12 cellular contexts compared by ENCODE assay signal in the genomic region with DNA sequence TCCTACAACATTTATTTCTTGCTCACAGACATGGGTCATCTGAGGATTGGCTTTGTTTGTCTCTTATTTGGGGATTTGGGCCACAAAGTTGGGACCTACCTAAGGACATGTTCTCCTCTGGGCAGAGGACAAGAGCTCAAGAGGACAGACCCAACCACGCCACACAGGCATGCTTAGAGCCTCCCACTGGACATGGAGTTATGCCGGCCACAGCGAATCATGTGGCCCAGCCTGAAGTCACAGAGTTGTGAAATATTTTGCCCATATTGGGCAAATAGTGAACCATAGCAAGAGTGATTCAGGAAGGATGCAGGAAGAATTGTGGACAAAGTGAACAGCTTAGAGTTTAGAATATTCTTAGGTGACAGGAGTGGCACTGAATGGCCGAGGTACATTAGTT. TPM values are rescaled to one million over a fixed set of nuclear protein-coding genes. Genes with fewer than 3 reads are reported as not detected.
DNase-seq lines count a peak whose midpoint lies in the region; ATAC-seq, FAIRE-seq and TF ChIP-seq lines count a peak whose summit lies in the region.
"Had no signal": no experiment of that assay in that cellular context is flagged by ENCODE, and none has a peak within 500 bp of the region (broad histone marks: within the 10 kb centered on the region; RNA-seq: fewer than 3 reads in every experiment).

No MANE protein-coding gene starts in this region.

- intact Hi-C loops in pancreas (cut with DNase I): no loop called here
- intact Hi-C loops in activated T-helper 2 cell treated with anti-CD3 and anti-CD28 coated beads, Interferon-gamma antibody, Interleukin-2, Interleukin-4, amounts not matched to agents 10 μg/mL and 5 μg/mL and 100 μg/mL, durations not matched to agents 14 hours and 24 hours and 36 hours (cut with micrococcal nuclease): no loop called here

- ATAC-seq in pancreas (peak in 3 of 4 donors; percentile 22 to 62 (median 43)), GM21723 (IDR thresholded peaks at IDR 0.05; ENCODE audit: unreplicated experiment) (no peak), HG02759 (IDR thresholded peaks at IDR 0.05; ENCODE audit: unreplicated experiment) (no peak)

- DNase-seq in AG09309 (ENCODE audit: low read depth) (peak; percentile 35), RPMI7951 (ENCODE audit: low read depth) (peak; percentile 65), fibroblast of villous mesenchyme (ENCODE audit: low read depth) (peak; percentile 83), pancreas (no peak), NCI-H748 (lab: John Stamatoyannopoulos, UW; ENCODE audit: unreplicated experiment) (no peak)
- no peak for DNase-seq in activated T-helper 2 cell treated with anti-CD3 and anti-CD28 coated beads, Interferon-gamma antibody, Interleukin-2, Interleukin-4, amounts not matched to agents 10 μg/mL and 5 μg/mL and 100 μg/mL, durations not matched to agents 14 hours and 24 hours and 36 hours (ENCODE audit: low spot score)
- DNase-seq: CD4-positive, CD25-positive, alpha-beta regulatory T cell; OCI-M1 had no signal

- no peaks in the 10 kb centered on the region for H3K9me3 ChIP-seq in pancreas

- H3K9me3 Mint-ChIP-seq in activated T-helper 2 cell treated with anti-CD3 and anti-CD28 coated beads, Interferon-gamma antibody, Interleukin-2, Interleukin-4, amounts not matched to agents 10 μg/mL and 5 μg/mL and 100 μg/mL, durations not matched to agents 14 hours and 24 hours and 36 hours: peaks cover 3% of the 10 kb centered on the region
- H3K9me3 Mint-ChIP-seq: CD4-positive, CD25-positive, alpha-beta regulatory T cell; central memory CD8-positive, alpha-beta T cell had no signal

- no peaks in the 10 kb centered on the region for H3K27me3 Mint-ChIP-seq in activated T-helper 2 cell treated with anti-CD3 and anti-CD28 coated beads, Interferon-gamma antibody, Interleukin-2, Interleukin-4, amounts not matched to agents 10 μg/mL and 5 μg/mL and 100 μg/mL, durations not matched to agents 14 hours and 24 hours and 36 hours (ENCODE audit: low read depth)
- H3K27me3 Mint-ChIP-seq: CD4-positive, CD25-positive, alpha-beta regulatory T cell; central memory CD8-positive, alpha-beta T cell had no signal

- H3K4me3 Mint-ChIP-seq in activated T-helper 2 cell treated with anti-CD3 and anti-CD28 coated beads, Interferon-gamma antibody, Interleukin-2, Interleukin-4, amounts not matched to agents 10 μg/mL and 5 μg/mL and 100 μg/mL, durations not matched to agents 14 hours and 24 hours and 36 hours (ENCODE audit: low read depth): no peak overlapping the region
- H3K4me3 Mint-ChIP-seq: CD4-positive, CD25-positive, alpha-beta regulatory T cell; central memory CD8-positive, alpha-beta T cell had no signal

- FAIRE-seq in pancreas (lab: Jason Lieb, UNC): no peak

- WGBS in pancreas, 2 donors: 86% methylated on average over 4 of the region's 4 CpGs

- no peak for TF ChIP-seq CTCF in AG09309 (IDR thresholded peaks at IDR 0.05; ENCODE audit: control insufficient read depth, insufficient read depth, low read depth, low read length, missing control alignments)
- no peak for TF ChIP-seq CTCF in fibroblast of villous mesenchyme (IDR thresholded peaks at IDR 0.05; ENCODE audit: insufficient read depth, low read depth, low read length)
- no peak for TF ChIP-seq CTCF in pancreas (IDR thresholded peaks at IDR 0.05)

- no peaks in the 10 kb centered on the region for H3K36me3 ChIP-seq in pancreas

- peaks cover 26% of the 10 kb centered on the region for H3K4me1 Mint-ChIP-seq in activated T-helper 2 cell treated with anti-CD3 and anti-CD28 coated beads, Interferon-gamma antibody, Interleukin-2, Interleukin-4, amounts not matched to agents 10 μg/mL and 5 μg/mL and 100 μg/mL, durations not matched to agents 14 hours and 24 hours and 36 hours (ENCODE audit: low read depth)

- H3K4me1 ChIP-seq in pancreas: no peaks in the 10 kb centered on the region

- H3K27me3 ChIP-seq in pancreas: no peaks in the 10 kb centered on the region

- no peak overlapping the region for H3K27ac Mint-ChIP-seq in activated T-helper 2 cell treated with anti-CD3 and anti-CD28 coated beads, Interferon-gamma antibody, Interleukin-2, Interleukin-4, amounts not matched to agents 10 μg/mL and 5 μg/mL and 100 μg/mL, durations not matched to agents 14 hours and 24 hours and 36 hours
- H3K27ac Mint-ChIP-seq: CD4-positive, CD25-positive, alpha-beta regulatory T cell had no signal

- H3K4me3 ChIP-seq in AG09309 (ENCODE audit: control insufficient read depth, low read depth, low read length) (no peak overlapping the region), fibroblast of villous mesenchyme (ENCODE audit: low read depth, low read length) (no peak overlapping the region), pancreas (no peak overlapping the region)

- H3K27ac ChIP-seq in pancreas: no peak overlapping the region
- H3K27ac ChIP-seq: KMS-11 had no signal

- peaks cover 19% of the 10 kb centered on the region for H3K36me3 Mint-ChIP-seq in activated T-helper 2 cell treated with anti-CD3 and anti-CD28 coated beads, Interferon-gamma antibody, Interleukin-2, Interleukin-4, amounts not matched to agents 10 μg/mL and 5 μg/mL and 100 μg/mL, durations not matched to agents 14 hours and 24 hours and 36 hours (ENCODE audit: low read depth)

RNA-seq across cellular contexts. Expression of a gene that starts 9.9 kb away (rescaled TPM):
- 15.4 and 16.5 TPM in 2 replicates for total RNA-seq in RPMI7951 (2014; rRNA removed; shearing (Covaris generic))
- total RNA-seq in fibroblast of villous mesenchyme (44.5 and 52.2 TPM in 2 replicates), pancreas (10 to 100 TPM in 4 of 6 donors, 1 to 10 TPM in 2; 9.3 to 24.3 (median 11.7) TPM)
- 10 to 100 TPM; 10.6 to 19.7 TPM for polyA plus RNA-seq in pancreas
- total RNA-seq in activated T-helper 2 cell treated with anti-CD3 and anti-CD28 coated beads, Interferon-gamma antibody, Interleukin-2, Interleukin-4, amounts not matched to agents 10 μg/mL and 5 μg/mL and 100 μg/mL, durations not matched to agents 14 hours and 24 hours and 36 hours: 37.8 and 40.9 TPM in 2 replicates

Comparison
In these comparisons a context has a peak if more than half of its experiments do, and no peak if none do; other contexts are left out.
1. DNase-seq: peak in AG09309 (single experiment), RPMI7951 (single experiment) and fibroblast of villous mesenchyme (single experiment); none in pancreas (0 of 6), activated T-helper 2 cell treated with anti-CD3 and anti-CD28 coated beads, Interferon-gamma antibody, Interleukin-2, Interleukin-4, amounts not matched to agents 10 μg/mL and 5 μg/mL and 100 μg/mL, durations not matched to agents 14 hours and 24 hours and 36 hours (single experiment) and NCI-H748 (single experiment).
2. ATAC-seq: peak in pancreas (3 of 4); none in GM21723 (single experiment) and HG02759 (single experiment).